ENCODE assay signal across 20 cellular contexts in the genomic region with DNA sequence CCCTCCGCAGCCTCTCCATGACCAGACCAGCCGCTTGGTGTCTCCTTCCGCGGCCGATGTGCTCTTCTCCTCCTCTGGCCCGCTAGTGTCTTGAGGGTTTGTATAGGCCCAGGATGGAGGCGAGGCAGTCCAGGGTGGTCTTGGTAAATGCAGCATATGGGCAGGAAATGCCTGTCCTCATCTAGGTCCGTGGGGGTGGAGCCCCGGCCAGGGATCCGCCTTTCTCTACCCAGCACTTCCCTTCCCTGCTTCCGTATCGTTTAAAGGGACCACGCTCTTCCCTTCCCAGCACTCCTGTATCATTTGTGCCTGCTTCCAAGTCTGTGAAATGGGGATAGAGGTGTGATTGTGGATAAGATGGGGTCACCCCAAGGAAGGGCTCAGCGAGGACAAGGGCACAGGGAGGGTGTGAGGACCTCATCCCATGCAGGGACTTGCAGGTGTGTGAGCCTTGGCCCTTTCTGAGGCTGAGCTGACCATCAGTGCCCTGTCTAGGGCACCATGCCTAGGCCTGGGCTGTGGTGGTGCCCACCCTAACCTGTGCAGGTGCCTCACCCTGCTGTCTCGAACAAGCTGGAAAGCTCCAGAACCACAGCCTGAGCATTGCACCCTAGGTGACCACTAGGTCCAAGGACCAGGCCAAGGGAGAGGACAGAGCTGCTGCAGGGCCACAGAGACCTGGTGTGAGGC.
DNase-seq lines count a peak whose midpoint lies in the region; ATAC-seq, FAIRE-seq and TF ChIP-seq lines count a peak whose summit lies in the region.
"Had no signal": no experiment of that assay in that cellular context is flagged by ENCODE, and none has a peak within 500 bp of the region (broad histone marks: within the 10 kb centered on the region; RNA-seq: fewer than 3 reads in every experiment).

No MANE protein-coding gene starts in this region.

- no peaks in the 10 kb centered on the region for H3K36me3 ChIP-seq in K562 (ENCODE audit: control insufficient read depth, insufficient read depth, low read length)
- no peaks in the 10 kb centered on the region for H3K36me3 ChIP-seq in mucosa of descending colon (ENCODE audit: low read depth)
- H3K36me3 ChIP-seq: cardiac muscle cell had no signal

- TF ChIP-seq CTCF in K562 (IDR thresholded peaks at IDR 0.05 in 2 of 3, conservative IDR thresholded peaks at IDR 0.05 in 1 of 3; ENCODE audit: insufficient read depth in 2 of 3, low read depth in 1 of 3, low read length in 3 of 3) (no peak), mucosa of descending colon (IDR thresholded peaks at IDR 0.05) (no peak)

- POLR2A ChIA-PET in K562 (lab: Yijun Ruan, JAX): no interaction called here

- intact Hi-C loops in K562 (cut with micrococcal nuclease): loop anchor here (10.0 kb wide), 1 partner anchor 146 kb away; no protein-coding TSS in a partner anchor
- intact Hi-C loops in mucosa of descending colon (cut with DNase I, micrococcal nuclease): no loop called here

- H3K9me3 ChIP-seq in K562 (replicated peaks; ENCODE audit: control insufficient read depth, insufficient read depth, low read depth, low read length): no peaks in the 10 kb centered on the region
- H3K9me3 ChIP-seq in mucosa of descending colon: no peaks in the 10 kb centered on the region

- no peak overlapping the region for H3K4me3 Mint-ChIP-seq in effector memory CD8-positive, alpha-beta T cell
- H3K4me3 Mint-ChIP-seq: stimulated activated memory B cell treated with anti-CD40 and anti-IgM and Interleukin-4, amounts not matched to agents 10 μg/mL and 1 μg/mL and 100 μg/mL, for 72 hours had no signal

- H3K4me1 ChIP-seq in K562 (replicated peaks in 1 of 2; ENCODE audit: control insufficient read depth in 2 of 2, insufficient read depth in 2 of 2, low read length in 2 of 2) (peaks cover 0 to 30% of the 10 kb centered on the region in 2 experiments; a peak in 2 of 5 replicates), mucosa of descending colon (ENCODE audit: low read depth) (no peaks in the 10 kb centered on the region)

- DNase-seq in NCI-H2227 (lab: John Stamatoyannopoulos, UW; ENCODE audit: unreplicated experiment): peak; percentile 76
- peak in 3 of 4 experiments; percentile 23 to 42 (median 39) for DNase-seq in K562 (ENCODE audit: extremely low read depth in 1 of 4, low spot score in 3 of 4)
- no peak for DNase-seq in mucosa of descending colon
- DNase-seq in ureter (ENCODE audit: low spot score): peak; percentile 35
- no peak for DNase-seq in effector memory CD8-positive, alpha-beta T cell
- no peak for DNase-seq in DMS53 (lab: John Stamatoyannopoulos, UW)
- DNase-seq in NCI-H2171 treated with DMSO at 0.1 percent for 48 hours (lab: John Stamatoyannopoulos, UW): no peak
- DNase-seq: activated CD4-positive, alpha-beta T cell treated with anti-CD3 and anti-CD28 coated beads for 1 hour; activated gamma-delta T cell; COR-L47; EL; erythroblast; HCEC 1CT; MM.1S; NCI-H446; NK-92 treated with Interleukin-12 subunit alpha and Interleukin-12 subunit beta, amount 100 ng/mL, for 24 hours; right cardiac atrium had no signal

- H3K79me2 ChIP-seq in K562 (ENCODE audit: control insufficient read depth, insufficient read depth, low read length): no peaks in the 10 kb centered on the region

- no peak for FAIRE-seq in K562 (lab: Jason Lieb, UNC)

- WGBS in K562 (ENCODE audit: insufficient coverage, low coverage, missing lambda C conversion rate): 15% methylated on average over 10 of the region's 15 CpGs

- no peaks in the 10 kb centered on the region for H4K20me1 ChIP-seq in K562 (replicated peaks; ENCODE audit: control insufficient read depth, insufficient read depth, low read length)

- TF ChIP-seq POLR2A in K562 (conservative IDR thresholded peaks at IDR 0.05): no peak

- H3K36me3 Mint-ChIP-seq in effector memory CD8-positive, alpha-beta T cell (ENCODE audit: insufficient read depth): no peaks in the 10 kb centered on the region
- H3K36me3 Mint-ChIP-seq: stimulated activated memory B cell treated with anti-CD40 and anti-IgM and Interleukin-4, amounts not matched to agents 10 μg/mL and 1 μg/mL and 100 μg/mL, for 72 hours had no signal

- no peak overlapping the region for H3K9ac ChIP-seq in K562 (ENCODE audit: insufficient read depth in 1 of 2, low read depth in 2 of 2, low read length in 2 of 2)

- ATAC-seq in K562 (peak; percentile 57), mucosa of descending colon (peak; percentile 29)
- no peak for ATAC-seq in effector memory CD8-positive, alpha-beta T cell (replicated peaks)
- ATAC-seq: right cardiac atrium; stimulated activated memory B cell treated with anti-CD40 and anti-IgM and Interleukin-4, amounts not matched to agents 10 μg/mL and 1 μg/mL and 100 μg/mL, for 72 hours had no signal

- CTCF ChIA-PET in K562 (lab: Yijun Ruan, JAX; ENCODE audit: low intra/inter-chr PET ratio): no interaction called here

- no peak overlapping the region for H3K27ac Mint-ChIP-seq in effector memory CD8-positive, alpha-beta T cell
- H3K27ac Mint-ChIP-seq: stimulated activated memory B cell treated with anti-CD40 and anti-IgM and Interleukin-4, amounts not matched to agents 10 μg/mL and 1 μg/mL and 100 μg/mL, for 72 hours had no signal

- no TSS peak for BruUV-seq in K562 (replicated peaks; lab: Mats Ljungman, UMichigan)

- TF ChIP-seq RAD21 in K562 (CRISPR knock-in tag; conservative IDR thresholded peaks at IDR 0.05 in 1 of 2, IDR thresholded peaks at IDR 0.05 in 1 of 2): no peak

- no peaks in the 10 kb centered on the region for H3K4me1 Mint-ChIP-seq in effector memory CD8-positive, alpha-beta T cell (ENCODE audit: low read depth in 2 of 2)
- H3K4me1 Mint-ChIP-seq: stimulated activated memory B cell treated with anti-CD40 and anti-IgM and Interleukin-4, amounts not matched to agents 10 μg/mL and 1 μg/mL and 100 μg/mL, for 72 hours had no signal

- H3K27me3 ChIP-seq in K562 (ENCODE audit: control insufficient read depth in 2 of 2, insufficient read depth in 2 of 2, low read length in 2 of 2): no peaks in the 10 kb centered on the region
- H3K27me3 ChIP-seq: cardiac muscle cell, dorsolateral prefrontal cortex had no signal

- in situ Hi-C loops in K562 (cut with MboI): no loop called here

- no peak overlapping the region for H3K27ac ChIP-seq in K562 (ENCODE audit: extremely low read depth, low read depth, low read length)
- H3K27ac ChIP-seq: cardiac muscle cell, dorsolateral prefrontal cortex had no signal

- peak overlapping the region; percentile 30 for H3K4me3 ChIP-seq in K562
- no peak overlapping the region for H3K4me3 ChIP-seq in mucosa of descending colon
- H3K4me3 ChIP-seq: cardiac muscle cell, dorsolateral prefrontal cortex had no signal

- no peaks in the 10 kb centered on the region for H3K9me1 ChIP-seq in K562 (ENCODE audit: control insufficient read depth, insufficient read depth, low read length)

- no peak for TF ChIP-seq EP300 in K562 (IDR thresholded peaks at IDR 0.05; ENCODE audit: low read length)

- peak overlapping the region; percentile 32 for H3K4me2 ChIP-seq in K562 (ENCODE audit: insufficient read depth, low read length)

- no peaks in the 10 kb centered on the region for H3K9me3 Mint-ChIP-seq in effector memory CD8-positive, alpha-beta T cell

- H2AFZ ChIP-seq in K562 (ENCODE audit: low read depth, low read length): peak overlapping the region; percentile 72

- H3K27me3 Mint-ChIP-seq in effector memory CD8-positive, alpha-beta T cell: peaks cover 11 to 43% of the 10 kb centered on the region in 2 donors

TF ChIP-seq in K562, 482 proteins besides CTCF, POLR2A, EP300 and RAD21 (continues in another document):
- TF ChIP-seq MAZ (CRISPR knock-in tag; conservative IDR thresholded peaks at IDR 0.05 in 1 of 2, IDR thresholded peaks at IDR 0.05 in 1 of 2) (peak in 1 of 2 experiments; percentile 16; a peak in 1 of 4 replicates), ZNF146 (CRISPR knock-in tag; IDR thresholded peaks at IDR 0.05; ENCODE audit: unreplicated experiment) (no peak), PCBP1 (IDR thresholded peaks at IDR 0.05; ENCODE audit: low read depth, low read length, poor library complexity, severe bottlenecking) (no peak), CC2D1A (IDR thresholded peaks at IDR 0.05) (peak; percentile 87), SRF (CRISPR knock-in tag; IDR thresholded peaks at IDR 0.05) (peak in 1 of 2 experiments; percentile 26; a peak in 1 of 4 replicates), ZNF311 (CRISPR knock-in tag; IDR thresholded peaks at IDR 0.05) (no peak), MEIS2 (IDR thresholded peaks at IDR 0.05; ENCODE audit: partially characterized antibody) (no peak), SPI1 (IDR thresholded peaks at IDR 0.05; ENCODE audit: borderline replicate concordance, low read depth, low read length) (peak; percentile 35; the same call in 1 of the 2 replicates), U2AF2 (optimal IDR thresholded peaks at IDR 0.05; ENCODE audit: low read depth, low read length) (no peak), GABPA (tag; conservative IDR thresholded peaks at IDR 0.05; ENCODE audit: low read depth) (peak; percentile 50), ZNF668 (CRISPR knock-in tag; IDR thresholded peaks at IDR 0.05) (no peak)
- TF ChIP-seq, protein P1, sequence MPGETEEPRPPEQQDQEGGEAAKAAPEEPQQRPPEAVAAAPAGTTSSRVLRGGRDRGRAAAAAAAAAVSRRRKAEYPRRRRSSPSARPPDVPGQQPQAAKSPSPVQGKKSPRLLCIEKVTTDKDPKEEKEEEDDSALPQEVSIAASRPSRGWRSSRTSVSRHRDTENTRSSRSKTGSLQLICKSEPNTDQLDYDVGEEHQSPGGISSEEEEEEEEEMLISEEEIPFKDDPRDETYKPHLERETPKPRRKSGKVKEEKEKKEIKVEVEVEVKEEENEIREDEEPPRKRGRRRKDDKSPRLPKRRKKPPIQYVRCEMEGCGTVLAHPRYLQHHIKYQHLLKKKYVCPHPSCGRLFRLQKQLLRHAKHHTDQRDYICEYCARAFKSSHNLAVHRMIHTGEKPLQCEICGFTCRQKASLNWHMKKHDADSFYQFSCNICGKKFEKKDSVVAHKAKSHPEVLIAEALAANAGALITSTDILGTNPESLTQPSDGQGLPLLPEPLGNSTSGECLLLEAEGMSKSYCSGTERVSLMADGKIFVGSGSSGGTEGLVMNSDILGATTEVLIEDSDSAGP (CRISPR knock-in tag; IDR thresholded peaks at IDR 0.05): peak; percentile 89

Comparison
In these comparisons a context has a peak if more than half of its experiments do, and no peak if none do; other contexts are left out.
1. DNase-seq: peak in NCI-H2227 (single experiment), K562 (3 of 4) and ureter (single experiment); none in mucosa of descending colon (0 of 3), effector memory CD8-positive, alpha-beta T cell (0 of 3), DMS53 (single experiment) and NCI-H2171 treated with DMSO at 0.1 percent for 48 hours (single experiment).